Comparison of ENCODE assay signal across 36 cellular contexts in genomic region chr4:5478697-5479096, GRCh38.
"Had no signal": no experiment of that assay in that cellular context is flagged by ENCODE, and none has a peak within 500 bp of the region (broad histone marks: within the 10 kb centered on the region; RNA-seq: fewer than 3 reads in every experiment).

No MANE protein-coding gene starts in this region.

- H3K27me3 ChIP-seq: ascending aorta, cardiac muscle cell had no signal

- H3K27ac Mint-ChIP-seq: activated B cell treated with CpG ODN at 0.5 μM for 24 hours; activated CD4-positive, alpha-beta memory T cell treated with anti-CD3 and anti-CD28 coated beads, Interleukin-2, amount 10 ng/mL, durations not matched to agents 7 days and 5 days; activated CD4-positive, alpha-beta T cell treated with anti-CD3 and anti-CD28 coated beads, Interleukin-2, amount 10 ng/mL, durations not matched to agents 24 days and 14 days; activated CD8-positive, alpha-beta memory T cell treated with anti-CD3 and anti-CD28 coated beads, Interleukin-2, amount 10 ng/mL, durations not matched to agents 7 days and 5 days; activated CD8-positive, alpha-beta T cell treated with anti-CD3 and anti-CD28 coated beads, Interleukin-2, amount 10 ng/mL, durations not matched to agents 7 days and 5 days; activated naive CD4-positive, alpha-beta T cell treated with anti-CD3 and anti-CD28 coated beads, Interleukin-2, amount 10 ng/mL, durations not matched to agents 7 days and 5 days; activated naive CD4-positive, alpha-beta T cell treated with anti-CD3 and anti-CD28 coated beads, Interleukin-2, amount 50 U/mL, for 24 hours; activated naive CD8-positive, alpha-beta T cell; activated naive CD8-positive, alpha-beta T cell treated with anti-CD3 and anti-CD28 coated beads, Interleukin-2, amount 10 ng/mL, durations not matched to agents 7 days and 5 days; activated naive CD8-positive, alpha-beta T cell treated with anti-CD3 and anti-CD28 coated beads, Interleukin-2, amount 50 U/mL, for 24 hours; activated T-cell treated with anti-CD3 and anti-CD28 coated beads, Interleukin-2, amount 50 U/mL, for 24 hours; activated T-helper 2 cell treated with anti-CD3 and anti-CD28 coated beads, Interferon-gamma antibody, Interleukin-2, Interleukin-4, amounts not matched to agents 10 μg/mL and 5 μg/mL and 100 μg/mL, durations not matched to agents 14 hours and 24 hours and 36 hours; brain; T-helper 1 cell treated with Interleukin-12 subunit alpha and Interleukin-12 subunit beta and Interleukin-4 antibody, amounts not matched to agents 30 μg/mL and 1 μg/mL, for 36 hours; T-helper 2 cell treated with Interferon-gamma antibody and Interleukin-4, amounts not matched to agents 5 μg/mL and 100 μg/mL, for 36 hours had no signal

- H3K9me3 Mint-ChIP-seq: activated naive CD4-positive, alpha-beta T cell treated with anti-CD3 and anti-CD28 coated beads, Interleukin-2, amount 50 U/mL, for 24 hours had no signal

- H3K4me1 ChIP-seq: ascending aorta had no signal

- H3K4me3 ChIP-seq: ascending aorta, cardiac muscle cell had no signal

- H3K4me1 Mint-ChIP-seq: activated B cell treated with CpG ODN at 0.5 μM for 24 hours; activated CD4-positive, alpha-beta memory T cell treated with anti-CD3 and anti-CD28 coated beads, Interleukin-2, amount 10 ng/mL, durations not matched to agents 7 days and 5 days; activated CD4-positive, alpha-beta T cell treated with anti-CD3 and anti-CD28 coated beads, Interleukin-2, amount 10 ng/mL, durations not matched to agents 24 days and 14 days; activated CD8-positive, alpha-beta memory T cell treated with anti-CD3 and anti-CD28 coated beads, Interleukin-2, amount 10 ng/mL, durations not matched to agents 7 days and 5 days; activated naive CD4-positive, alpha-beta T cell treated with anti-CD3 and anti-CD28 coated beads, Interleukin-2, amount 10 ng/mL, durations not matched to agents 7 days and 5 days; activated naive CD4-positive, alpha-beta T cell treated with anti-CD3 and anti-CD28 coated beads, Interleukin-2, amount 50 U/mL, for 24 hours; activated naive CD8-positive, alpha-beta T cell treated with anti-CD3 and anti-CD28 coated beads, Interleukin-2, amount 10 ng/mL, durations not matched to agents 7 days and 5 days; activated naive CD8-positive, alpha-beta T cell treated with anti-CD3 and anti-CD28 coated beads, Interleukin-2, amount 50 U/mL, for 24 hours; brain; central memory CD8-positive, alpha-beta T cell had no signal

- H3K36me3 ChIP-seq: ascending aorta, cardiac muscle cell had no signal

- H3K4me3 Mint-ChIP-seq: activated B cell treated with CpG ODN at 0.5 μM for 24 hours; activated CD4-positive, alpha-beta memory T cell treated with anti-CD3 and anti-CD28 coated beads, Interleukin-2, amount 10 ng/mL, durations not matched to agents 7 days and 5 days; activated CD4-positive, alpha-beta T cell treated with anti-CD3 and anti-CD28 coated beads, Interleukin-2, amount 10 ng/mL, durations not matched to agents 24 days and 14 days; activated CD8-positive, alpha-beta memory T cell treated with anti-CD3 and anti-CD28 coated beads, Interleukin-2, amount 10 ng/mL, durations not matched to agents 7 days and 5 days; activated CD8-positive, alpha-beta T cell treated with anti-CD3 and anti-CD28 coated beads, Interleukin-2, amount 10 ng/mL, durations not matched to agents 7 days and 5 days; activated naive CD4-positive, alpha-beta T cell treated with anti-CD3 and anti-CD28 coated beads, Interleukin-2, amount 10 ng/mL, durations not matched to agents 7 days and 5 days; activated naive CD4-positive, alpha-beta T cell treated with anti-CD3 and anti-CD28 coated beads, Interleukin-2, amount 50 U/mL, for 24 hours; activated naive CD8-positive, alpha-beta T cell; activated naive CD8-positive, alpha-beta T cell treated with anti-CD3 and anti-CD28 coated beads, Interleukin-2, amount 10 ng/mL, durations not matched to agents 7 days and 5 days; activated naive CD8-positive, alpha-beta T cell treated with anti-CD3 and anti-CD28 coated beads, Interleukin-2, amount 50 U/mL, for 24 hours; activated T-cell treated with anti-CD3 and anti-CD28 coated beads, Interleukin-2, amount 50 U/mL, for 24 hours; brain; central memory CD8-positive, alpha-beta T cell; T-helper 1 cell treated with Interleukin-12 subunit alpha and Interleukin-12 subunit beta and Interleukin-4 antibody, amounts not matched to agents 30 μg/mL and 1 μg/mL, for 36 hours; T-helper 2 cell treated with Interferon-gamma antibody and Interleukin-4, amounts not matched to agents 5 μg/mL and 100 μg/mL, for 36 hours had no signal

- DNase-seq: activated B cell treated with CpG ODN at 0.5 μM for 24 hours; activated CD4-positive, alpha-beta memory T cell treated with anti-CD3 and anti-CD28 coated beads, Interleukin-2, amount 10 ng/mL, durations not matched to agents 7 days and 5 days; activated CD4-positive, alpha-beta T cell treated with anti-CD3 and anti-CD28 coated beads for 4 hours; activated CD4-positive, alpha-beta T cell treated with anti-CD3 and anti-CD28 coated beads, Interleukin-2, amount 10 ng/mL, durations not matched to agents 24 days and 14 days; activated CD4-positive, alpha-beta T cell treated with anti-CD3 and anti-CD28 coated beads, Interleukin-2, amount 50 U/mL, for 1 hour; activated CD4-positive, alpha-beta T cell treated with anti-CD3 and anti-CD28 coated beads, Interleukin-2, amount 50 U/mL, for 4 hours; activated CD4-positive, CD25-positive, alpha-beta regulatory T cell treated with anti-CD3 and anti-CD28 coated beads, Interleukin-2, amount 50 U/mL, for 72 hours; activated CD8-positive, alpha-beta memory T cell treated with anti-CD3 and anti-CD28 coated beads for 24 hours; activated CD8-positive, alpha-beta memory T cell treated with anti-CD3 and anti-CD28 coated beads, Interleukin-2, amount 10 ng/mL, durations not matched to agents 7 days and 5 days; activated CD8-positive, alpha-beta memory T cell treated with anti-CD3 and anti-CD28 coated beads, Interleukin-2, amount 50 U/mL, for 48 hours; activated CD8-positive, alpha-beta T cell treated with anti-CD3 and anti-CD28 coated beads, Interleukin-2, amount 10 ng/mL, durations not matched to agents 7 days and 5 days; activated effector memory CD4-positive, alpha-beta T cell treated with Interleukin-2 at 50 U/mL for 16 hours; activated gamma-delta T cell; activated naive CD4-positive, alpha-beta T cell treated with anti-CD3 and anti-CD28 coated beads, Interleukin-2, amount 10 ng/mL, durations not matched to agents 7 days and 5 days; activated naive CD4-positive, alpha-beta T cell treated with Interleukin-2 at 50 U/mL for 16 hours; activated naive CD8-positive, alpha-beta T cell treated with anti-CD3 and anti-CD28 coated beads, Interleukin-2, amount 10 ng/mL, durations not matched to agents 7 days and 5 days; activated naive CD8-positive, alpha-beta T cell treated with anti-CD3 and anti-CD28 coated beads, Interleukin-2, amount 50 U/mL, for 24 hours; activated T-cell treated with anti-CD3 and anti-CD28 coated beads, Interleukin-2, amount 50 U/mL, for 24 hours; activated T-cell treated with anti-CD3 and anti-CD28 coated beads, Interleukin-2, amount 50 U/mL, for 48 hours; amygdala; anterior cingulate cortex; caudate nucleus; SW 1271; T-helper 1 cell; T-helper 2 cell; T-helper 9 cell had no signal

- ATAC-seq: activated CD8-positive, alpha-beta memory T cell treated with anti-CD3 and anti-CD28 coated beads, Interleukin-2, amount 10 ng/mL, durations not matched to agents 7 days and 5 days; activated CD8-positive, alpha-beta T cell treated with anti-CD3 and anti-CD28 coated beads, Interleukin-2, amount 10 ng/mL, durations not matched to agents 7 days and 5 days; activated naive CD8-positive, alpha-beta T cell treated with anti-CD3 and anti-CD28 coated beads, Interleukin-2, amount 50 U/mL, for 24 hours had no signal

- H3K27ac ChIP-seq: ascending aorta, cardiac muscle cell, VCaP had no signal

- H3K27me3 Mint-ChIP-seq: activated B cell treated with CpG ODN at 0.5 μM for 24 hours; activated CD4-positive, alpha-beta memory T cell treated with anti-CD3 and anti-CD28 coated beads, Interleukin-2, amount 10 ng/mL, durations not matched to agents 7 days and 5 days; activated CD4-positive, alpha-beta T cell treated with anti-CD3 and anti-CD28 coated beads, Interleukin-2, amount 10 ng/mL, durations not matched to agents 24 days and 14 days; activated CD8-positive, alpha-beta memory T cell treated with anti-CD3 and anti-CD28 coated beads, Interleukin-2, amount 10 ng/mL, durations not matched to agents 7 days and 5 days; activated naive CD4-positive, alpha-beta T cell treated with anti-CD3 and anti-CD28 coated beads, Interleukin-2, amount 10 ng/mL, durations not matched to agents 7 days and 5 days; activated naive CD4-positive, alpha-beta T cell treated with anti-CD3 and anti-CD28 coated beads, Interleukin-2, amount 50 U/mL, for 24 hours; activated naive CD8-positive, alpha-beta T cell; activated naive CD8-positive, alpha-beta T cell treated with anti-CD3 and anti-CD28 coated beads, Interleukin-2, amount 10 ng/mL, durations not matched to agents 7 days and 5 days; activated naive CD8-positive, alpha-beta T cell treated with anti-CD3 and anti-CD28 coated beads, Interleukin-2, amount 50 U/mL, for 24 hours; activated T-cell treated with anti-CD3 and anti-CD28 coated beads, Interleukin-2, amount 50 U/mL, for 24 hours; central memory CD8-positive, alpha-beta T cell had no signal

- H3K36me3 Mint-ChIP-seq: activated CD8-positive, alpha-beta memory T cell treated with anti-CD3 and anti-CD28 coated beads, Interleukin-2, amount 10 ng/mL, durations not matched to agents 7 days and 5 days; activated naive CD4-positive, alpha-beta T cell treated with anti-CD3 and anti-CD28 coated beads, Interleukin-2, amount 10 ng/mL, durations not matched to agents 7 days and 5 days; activated naive CD4-positive, alpha-beta T cell treated with anti-CD3 and anti-CD28 coated beads, Interleukin-2, amount 50 U/mL, for 24 hours; activated naive CD8-positive, alpha-beta T cell; activated naive CD8-positive, alpha-beta T cell treated with anti-CD3 and anti-CD28 coated beads, Interleukin-2, amount 10 ng/mL, durations not matched to agents 7 days and 5 days; brain had no signal
